8 cellular contexts compared by ENCODE assay signal in genomic region chr1:9910080-9910424, GRCh38. TPM values are rescaled to one million over a fixed set of nuclear protein-coding genes. Genes with fewer than 3 reads are reported as not detected.
DNase-seq lines count a peak whose midpoint lies in the region; ATAC-seq, FAIRE-seq and TF ChIP-seq lines count a peak whose summit lies in the region.

TSS of gene CTNNBIP1 (minus strand) at chr1:9910269. CDS start at chr1:9872064, 38,205 bp downstream.

- no peaks in the 10 kb centered on the region for H3F3A ChIP-seq in DOHH2 (ENCODE audit: control insufficient read depth, insufficient read depth)

- peak; percentile 79 for DNase-seq in HuH-7 (ENCODE audit: low spot score)
- no peak for DNase-seq in astrocyte of the spinal cord (ENCODE audit: low read depth, low spot score)
- no peak for DNase-seq in kidney
- DNase-seq in NCI-H1048 (lab: John Stamatoyannopoulos, UW), result no peak
- no peak for DNase-seq in DMS114 treated with DMSO at 0.1 percent for 48 hours (lab: John Stamatoyannopoulos, UW; ENCODE audit: unreplicated experiment)

- no peaks in the 10 kb centered on the region for H3K9me2 ChIP-seq in DOHH2 (replicated peaks; ENCODE audit: control insufficient read depth, low read length)

- peaks cover 3% of the 10 kb centered on the region; the same call in 1 of the 2 replicates for H3K79me2 ChIP-seq in DOHH2 (ENCODE audit: control insufficient read depth, low read length)

- H3K27ac ChIP-seq in DOHH2 (ENCODE audit: low read depth, low read length) (peak within 1 kb of the TSS; percentile 74), kidney (ENCODE audit: low read depth in 2 of 2, low read length in 2 of 2) (peak within 1 kb of the TSS; percentile 85 to 87), stomach smooth muscle (ENCODE audit: low read length) (peak within 1 kb of the TSS; percentile 98)

- H3K9me3 ChIP-seq in DOHH2 (ENCODE audit: control insufficient read depth, insufficient read depth, low read length) (no peaks in the 10 kb centered on the region), kidney (ENCODE audit: control insufficient read depth in 1 of 2, low read length in 2 of 2) (no peaks in the 10 kb centered on the region), stomach smooth muscle (ENCODE audit: control insufficient read depth in 2 of 2, low read length in 2 of 2) (no peaks in the 10 kb centered on the region)

- H3K4me3 ChIP-seq in DOHH2 (ENCODE audit: low read length) (peak within 1 kb of the TSS; percentile 94), astrocyte of the spinal cord (ENCODE audit: low read depth, low read length) (peak within 1 kb of the TSS; percentile 76), kidney (ENCODE audit: low read length in 2 of 2) (peak within 1 kb of the TSS; percentile 84 to 93), stomach smooth muscle (ENCODE audit: low read length in 2 of 2) (peak within 1 kb of the TSS; percentile 83 to 87)

- no peaks in the 10 kb centered on the region for H4K20me1 ChIP-seq in DOHH2 (ENCODE audit: control insufficient read depth, insufficient read depth, low read depth, low read length)

- H3K9ac ChIP-seq in kidney (ENCODE audit: low read length in 2 of 2) (peak within 1 kb of the TSS; percentile 71 to 88), stomach smooth muscle (ENCODE audit: low read length in 2 of 2) (peak within 1 kb of the TSS; percentile 94 to 97)

- in situ Hi-C loops in astrocyte of the spinal cord (cut with HindIII; ENCODE audit: low sequenced_read_pairs), result no loop called here

- H3K27me3 ChIP-seq in DOHH2 (ENCODE audit: control insufficient read depth, low read length) (no peaks in the 10 kb centered on the region), stomach smooth muscle (ENCODE audit: control insufficient read depth in 1 of 2, insufficient read depth in 2 of 2, low read length in 2 of 2) (no peaks in the 10 kb centered on the region)

- ATAC-seq in GM21423 (IDR thresholded peaks at IDR 0.05; ENCODE audit: unreplicated experiment), result peak; percentile 77

- TF ChIP-seq CTCF in DOHH2 (IDR thresholded peaks at IDR 0.05; ENCODE audit: low read depth, low read length, poor library complexity, severe bottlenecking) (no peak), astrocyte of the spinal cord (IDR thresholded peaks at IDR 0.05; ENCODE audit: low read depth, low read length) (no peak), kidney (IDR thresholded peaks at IDR 0.05; ENCODE audit: borderline replicate concordance, extremely low read depth, insufficient read depth) (no peak)

- peak within 1 kb of the TSS; percentile 96 for H3K4me2 ChIP-seq in DOHH2 (ENCODE audit: low read length)

- no peak for FAIRE-seq in kidney (lab: Jason Lieb, UNC)

- intact Hi-C loops in kidney (cut with DNase I), result no loop called here

- H3K4me1 ChIP-seq in DOHH2 (ENCODE audit: control insufficient read depth, low read length) (peaks cover 17% of the 10 kb centered on the region), kidney (ENCODE audit: control insufficient read depth in 1 of 2, insufficient read depth in 1 of 2, low read depth in 1 of 2, low read length in 2 of 2) (peaks cover 8 to 12% of the 10 kb centered on the region in 2 donors), stomach smooth muscle (ENCODE audit: control insufficient read depth, insufficient read depth, low read length) (peaks cover 19% of the 10 kb centered on the region)

- no peaks in the 10 kb centered on the region for H3K36me3 ChIP-seq in DOHH2 (ENCODE audit: control insufficient read depth, low read length)
- no peaks in the 10 kb centered on the region for H3K36me3 ChIP-seq in kidney (ENCODE audit: control insufficient read depth in 1 of 2, insufficient read depth in 2 of 2, low read length in 2 of 2)
- H3K36me3 ChIP-seq in stomach smooth muscle (ENCODE audit: control insufficient read depth in 2 of 2, insufficient read depth in 2 of 2, low read length in 2 of 2), result no peaks in the 10 kb centered on the region

RNA-seq across cellular contexts. Expression of gene CTNNBIP1, which starts in this region (rescaled TPM):
- total RNA-seq in kidney, result 21.9 TPM
- 26.4 TPM for polyA plus RNA-seq in kidney (ENCODE audit: insufficient read depth, low read depth, low replicate concordance)
